In the genomic region with DNA sequence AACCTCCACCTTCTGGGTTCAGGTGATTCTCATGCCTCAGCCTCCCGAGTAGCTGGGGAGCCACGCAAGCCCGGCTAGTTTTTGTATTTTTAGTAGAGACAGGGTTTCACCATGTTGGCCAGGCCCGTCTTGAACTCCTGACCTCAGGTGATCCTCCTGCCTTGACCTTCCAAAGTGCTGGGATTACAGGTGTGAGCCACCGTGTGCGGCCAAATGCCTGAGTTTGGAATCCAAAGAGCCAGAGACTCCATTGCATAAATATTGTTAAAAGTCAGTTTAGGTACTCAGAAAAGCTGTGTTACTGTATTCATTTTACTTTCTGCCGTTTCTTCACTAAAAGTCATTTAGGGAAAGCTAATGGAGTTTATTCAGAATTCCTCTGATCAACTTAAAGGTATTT, we compare ENCODE assay signal across 21 cellular contexts.
DNase-seq lines count a peak whose midpoint lies in the region; ATAC-seq and TF ChIP-seq lines count a peak whose summit lies in the region.
"Had no signal": no experiment of that assay in that cellular context is flagged by ENCODE, and none has a peak within 500 bp of the region (broad histone marks: within the 10 kb centered on the region; RNA-seq: fewer than 3 reads in every experiment).

No MANE protein-coding gene starts in this region.

- H3K9me3 ChIP-seq in HUES64 (ENCODE audit: insufficient read depth, low read depth, low read length) (no peaks in the 10 kb centered on the region), parathyroid adenoma (ENCODE audit: control insufficient read depth, low read length) (no peaks in the 10 kb centered on the region)
- H3K9me3 ChIP-seq: BLaER1, HAP-1 had no signal

- no peaks in the 10 kb centered on the region for H3K27me3 Mint-ChIP-seq in activated T-cell treated with anti-CD3 and anti-CD28 coated beads, Interleukin-2, amount 50 U/mL, for 24 hours
- no peaks in the 10 kb centered on the region for H3K27me3 Mint-ChIP-seq in activated T-cell treated with anti-CD3 and anti-CD28 coated beads, Interleukin-2, amount 50 U/mL, for 72 hours (ENCODE audit: low read depth)
- no peaks in the 10 kb centered on the region for H3K27me3 Mint-ChIP-seq in WTC11 (ENCODE audit: low read depth)
- H3K27me3 Mint-ChIP-seq: B cell; CD4-positive, alpha-beta T cell; CD8-positive, alpha-beta memory T cell had no signal

- ATAC-seq in activated T-cell treated with anti-CD3 and anti-CD28 coated beads, Interleukin-2, amount 50 U/mL, for 72 hours (replicated peaks in 1 of 2) = no peak
- no peak for ATAC-seq in WTC11
- no peak for ATAC-seq in GM19463 (IDR thresholded peaks at IDR 0.05; ENCODE audit: unreplicated experiment)
- no peak for ATAC-seq in HG03175 (IDR thresholded peaks at IDR 0.05; ENCODE audit: unreplicated experiment)

- peak overlapping the region; percentile 18; the same call in 1 of the 2 replicates for H3K27ac ChIP-seq in HUES64 (ENCODE audit: low read depth, low read length)
- H3K27ac ChIP-seq in parathyroid adenoma = peak overlapping the region; percentile 75
- H3K27ac ChIP-seq: 22Rv1, BLaER1, GM23248 had no signal

- H3K79me2 ChIP-seq in parathyroid adenoma = no peaks in the 10 kb centered on the region

- no peaks in the 10 kb centered on the region for H3K27me3 ChIP-seq in HUES64 (ENCODE audit: insufficient read depth, low read length)
- no peaks in the 10 kb centered on the region for H3K27me3 ChIP-seq in parathyroid adenoma (ENCODE audit: control insufficient read depth, insufficient read depth, low read length)
- H3K27me3 ChIP-seq: BLaER1 had no signal

- WGBS in HUES64 = 96% methylated on average over 7 of the region's 7 CpGs

- H3K4me1 ChIP-seq in HUES64 (ENCODE audit: insufficient read depth, low read length) (peaks cover 17% of the 10 kb centered on the region), parathyroid adenoma (peaks cover 41% of the 10 kb centered on the region)
- H3K4me1 ChIP-seq: BLaER1, HAP-1 had no signal

- POLR2A ChIA-PET in WTC11 (lab: Charles Lee) = no interaction called here

- CTCF ChIA-PET in WTC11 (lab: Charles Lee) = interaction anchor here (1.3 to 2.5 kb wide), 2 partner anchors 16 to 113 kb away, joined by 5 to 18 read pairs; no protein-coding TSS in a partner anchor

- DNase-seq in activated T-cell treated with anti-CD3 and anti-CD28 coated beads, Interleukin-2, amount 50 U/mL, for 24 hours = no peak
- DNase-seq in activated T-cell treated with anti-CD3 and anti-CD28 coated beads, Interleukin-2, amount 50 U/mL, for 72 hours = no peak
- DNase-seq in WTC11 (ENCODE audit: low spot score) = no peak
- DNase-seq in stimulated activated naive CD4-positive, alpha-beta T cell (lab: John Stamatoyannopoulos, UW) = no peak
- DNase-seq: CD4-positive, alpha-beta T cell; CD8-positive, alpha-beta memory T cell; DMS 273 treated with DMSO at 0.1 percent for 48 hours; DMS79; EL; GDM1; GM23248; HFFc6 had no signal

- no peak for TF ChIP-seq CTCF in WTC11 (IDR thresholded peaks at IDR 0.05)
- no peak for TF ChIP-seq CTCF in parathyroid adenoma (IDR thresholded peaks at IDR 0.05)

- H3K4me3 Mint-ChIP-seq in activated T-cell treated with anti-CD3 and anti-CD28 coated beads, Interleukin-2, amount 50 U/mL, for 24 hours = no peak overlapping the region
- H3K4me3 Mint-ChIP-seq in activated T-cell treated with anti-CD3 and anti-CD28 coated beads, Interleukin-2, amount 50 U/mL, for 72 hours = no peak overlapping the region
- no peak overlapping the region for H3K4me3 Mint-ChIP-seq in WTC11
- H3K4me3 Mint-ChIP-seq: B cell; CD14-positive monocyte; CD4-positive, alpha-beta T cell; CD8-positive, alpha-beta memory T cell; HFFc6 had no signal

- no peak overlapping the region for H3K4me2 ChIP-seq in parathyroid adenoma (ENCODE audit: low read length)
- H3K4me2 ChIP-seq: BLaER1 had no signal

- H3K36me3 Mint-ChIP-seq in activated T-cell treated with anti-CD3 and anti-CD28 coated beads, Interleukin-2, amount 50 U/mL, for 24 hours (ENCODE audit: low read depth) = peaks cover 94% of the 10 kb centered on the region
- H3K36me3 Mint-ChIP-seq in activated T-cell treated with anti-CD3 and anti-CD28 coated beads, Interleukin-2, amount 50 U/mL, for 72 hours (ENCODE audit: insufficient read depth in 2 of 2) = peaks cover 10 to 49% of the 10 kb centered on the region in 2 donors
- peaks cover 41% of the 10 kb centered on the region for H3K36me3 Mint-ChIP-seq in WTC11

- H3K4me1 Mint-ChIP-seq in activated T-cell treated with anti-CD3 and anti-CD28 coated beads, Interleukin-2, amount 50 U/mL, for 24 hours (ENCODE audit: low read depth) = peaks cover 2% of the 10 kb centered on the region
- no peaks in the 10 kb centered on the region for H3K4me1 Mint-ChIP-seq in activated T-cell treated with anti-CD3 and anti-CD28 coated beads, Interleukin-2, amount 50 U/mL, for 72 hours (ENCODE audit: low read depth)
- H3K4me1 Mint-ChIP-seq in WTC11 = peaks cover 51% of the 10 kb centered on the region
- H3K4me1 Mint-ChIP-seq: CD14-positive monocyte had no signal

- no peak overlapping the region for H2AFZ ChIP-seq in parathyroid adenoma
- H2AFZ ChIP-seq: GM23248 had no signal

- peak overlapping the region; percentile 40 for H3K27ac Mint-ChIP-seq in activated T-cell treated with anti-CD3 and anti-CD28 coated beads, Interleukin-2, amount 50 U/mL, for 24 hours
- no peak overlapping the region for H3K27ac Mint-ChIP-seq in activated T-cell treated with anti-CD3 and anti-CD28 coated beads, Interleukin-2, amount 50 U/mL, for 72 hours
- peak overlapping the region; percentile 91 for H3K27ac Mint-ChIP-seq in WTC11
- H3K27ac Mint-ChIP-seq: B cell, CD14-positive monocyte, HFFc6 had no signal

- H3K4me3 ChIP-seq in HUES64 (ENCODE audit: low read length) = no peak overlapping the region
- H3K4me3 ChIP-seq in parathyroid adenoma (ENCODE audit: low read depth, low read length) = no peak overlapping the region
- H3K4me3 ChIP-seq: BLaER1, GM23248, HAP-1 had no signal

- no peaks in the 10 kb centered on the region for H3K9me3 Mint-ChIP-seq in activated T-cell treated with anti-CD3 and anti-CD28 coated beads, Interleukin-2, amount 50 U/mL, for 24 hours
- no peaks in the 10 kb centered on the region for H3K9me3 Mint-ChIP-seq in activated T-cell treated with anti-CD3 and anti-CD28 coated beads, Interleukin-2, amount 50 U/mL, for 72 hours
- no peaks in the 10 kb centered on the region for H3K9me3 Mint-ChIP-seq in WTC11
- H3K9me3 Mint-ChIP-seq: CD4-positive, alpha-beta T cell; CD8-positive, alpha-beta memory T cell; HFFc6 had no signal

- H3K36me3 ChIP-seq in HUES64 (ENCODE audit: insufficient read depth, low read length) (peaks cover 52% of the 10 kb centered on the region), parathyroid adenoma (ENCODE audit: control insufficient read depth, insufficient read depth, low read length) (no peaks in the 10 kb centered on the region)

- H3K9ac ChIP-seq in HUES64 (ENCODE audit: low read depth, low read length) (no peak overlapping the region), parathyroid adenoma (no peak overlapping the region)
- H3K9ac ChIP-seq: BLaER1, GM23248 had no signal

TF ChIP-seq in WTC11, 78 proteins besides CTCF, POLR2A, EP300 and RAD21:
- TF ChIP-seq, protein P1, sequence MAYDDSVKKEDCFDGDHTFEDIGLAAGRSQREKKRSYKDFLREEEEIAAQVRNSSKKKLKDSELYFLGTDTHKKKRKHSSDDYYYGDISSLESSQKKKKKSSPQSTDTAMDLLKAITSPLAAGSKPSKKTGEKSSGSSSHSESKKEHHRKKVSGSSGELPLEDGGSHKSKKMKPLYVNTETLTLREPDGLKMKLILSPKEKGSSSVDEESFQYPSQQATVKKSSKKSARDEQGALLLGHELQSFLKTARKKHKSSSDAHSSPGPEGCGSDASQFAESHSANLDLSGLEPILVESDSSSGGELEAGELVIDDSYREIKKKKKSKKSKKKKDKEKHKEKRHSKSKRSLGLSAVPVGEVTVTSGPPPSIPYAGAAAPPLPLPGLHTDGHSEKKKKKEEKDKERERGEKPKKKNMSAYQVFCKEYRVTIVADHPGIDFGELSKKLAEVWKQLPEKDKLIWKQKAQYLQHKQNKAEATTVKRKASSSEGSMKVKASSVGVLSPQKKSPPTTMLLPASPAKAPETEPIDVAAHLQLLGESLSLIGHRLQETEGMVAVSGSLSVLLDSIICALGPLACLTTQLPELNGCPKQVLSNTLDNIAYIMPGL (CRISPR knock-in tag; IDR thresholded peaks at IDR 0.05) = no peak
- no peak for TF ChIP-seq NFATC4 (CRISPR knock-in tag; IDR thresholded peaks at IDR 0.05)
- TF ChIP-seq SMAD3 (CRISPR knock-in tag; IDR thresholded peaks at IDR 0.05; ENCODE audit: borderline replicate concordance) = no peak
- TF ChIP-seq NR2C2 (CRISPR knock-in tag; IDR thresholded peaks at IDR 0.05) = no peak
- TF ChIP-seq GRHL2 (CRISPR knock-in tag; IDR thresholded peaks at IDR 0.05; ENCODE audit: insufficient replicate concordance, severe bottlenecking) = no peak
- TF ChIP-seq, protein P2, sequence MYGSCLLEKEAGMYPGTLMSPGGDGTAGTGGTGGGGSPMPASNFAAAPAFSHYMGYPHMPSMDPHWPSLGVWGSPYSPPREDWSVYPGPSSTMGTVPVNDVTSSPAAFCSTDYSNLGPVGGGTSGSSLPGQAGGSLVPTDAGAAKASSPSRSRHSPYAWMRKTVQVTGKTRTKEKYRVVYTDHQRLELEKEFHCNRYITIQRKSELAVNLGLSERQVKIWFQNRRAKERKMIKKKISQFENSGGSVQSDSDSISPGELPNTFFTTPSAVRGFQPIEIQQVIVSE (CRISPR knock-in tag; IDR thresholded peaks at IDR 0.05; ENCODE audit: borderline replicate concordance) = no peak
- no peak for TF ChIP-seq ESRRA (CRISPR knock-in tag; IDR thresholded peaks at IDR 0.05; ENCODE audit: borderline replicate concordance)
